15 cellular contexts compared by ENCODE assay signal in the genomic region with DNA sequence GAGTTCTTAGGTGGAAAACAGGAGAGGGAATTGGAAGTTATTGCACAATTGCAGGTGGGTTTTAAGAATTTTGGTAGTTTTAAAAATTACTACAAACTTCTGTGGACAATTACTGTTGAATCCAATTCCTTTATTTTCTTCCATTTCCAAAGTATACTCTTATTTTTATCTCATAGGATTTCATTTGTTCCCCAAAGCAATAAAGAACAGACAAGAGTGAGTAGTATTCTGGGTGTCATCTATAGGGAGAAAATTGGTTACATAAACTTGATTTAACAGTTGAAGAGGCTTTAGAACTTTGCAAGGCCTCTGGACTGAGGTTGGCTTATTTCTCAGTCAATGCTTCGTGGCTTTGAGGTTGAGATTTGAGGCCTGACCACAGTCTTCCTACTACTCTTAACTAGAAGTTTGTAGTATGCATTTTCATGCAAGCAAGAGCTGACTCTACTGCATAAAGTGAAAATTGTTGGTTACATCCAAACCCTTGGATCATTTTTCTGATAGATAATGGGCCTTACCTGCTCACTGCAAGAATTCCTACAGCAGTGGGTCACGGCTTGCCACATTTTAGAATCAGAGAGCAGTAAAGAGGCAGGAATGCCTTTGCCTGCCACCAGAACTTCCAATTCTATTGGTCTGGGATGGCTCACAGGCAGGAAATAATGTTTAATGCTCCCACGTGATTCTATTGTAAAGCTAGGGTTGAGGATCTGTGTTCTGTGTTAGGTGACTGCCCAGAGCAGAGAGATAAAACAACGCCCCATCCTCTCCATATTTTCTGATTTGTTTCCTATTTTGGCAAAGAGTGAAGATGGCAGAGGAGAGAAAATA.
DNase-seq lines count a peak whose midpoint lies in the region; ATAC-seq and TF ChIP-seq lines count a peak whose summit lies in the region.
"Had no signal": no experiment of that assay in that cellular context is flagged by ENCODE, and none has a peak within 500 bp of the region (broad histone marks: within the 10 kb centered on the region; RNA-seq: fewer than 3 reads in every experiment).

No MANE protein-coding gene starts in this region.

- intact Hi-C loops in PC-3 (cut with micrococcal nuclease): no loop called here
- intact Hi-C loops in left colon (cut with DNase I, micrococcal nuclease): no loop called here

- 57% methylated on average over 4 of the region's 4 CpGs for WGBS in smooth muscle cell (ENCODE audit: low lambda C conversion rate)

- H3K9me2 ChIP-seq in GM23338 (ENCODE audit: insufficient read depth) (no peaks in the 10 kb centered on the region; the same call in 1 of the 2 replicates), PC-3 (replicated peaks; ENCODE audit: low read length) (no peaks in the 10 kb centered on the region)

- TF ChIP-seq CTCF in GM23338 (conservative IDR thresholded peaks at IDR 0.05; ENCODE audit: low read depth in 2 of 2) (no peak), PC-3 (conservative IDR thresholded peaks at IDR 0.05; ENCODE audit: low read depth, low read length) (no peak), smooth muscle cell (IDR thresholded peaks at IDR 0.05; ENCODE audit: borderline replicate concordance, insufficient read depth, poor library complexity, severe bottlenecking) (no peak), WERI-Rb-1 (IDR thresholded peaks at IDR 0.05; ENCODE audit: low read depth, low read length) (no peak), BE2C (IDR thresholded peaks at IDR 0.05; ENCODE audit: low read depth, low read length) (no peak)

- H3F3A ChIP-seq in GM23338 (replicated peaks; ENCODE audit: low read depth) (no peaks in the 10 kb centered on the region), PC-3 (ENCODE audit: low read length, unreplicated experiment) (no peaks in the 10 kb centered on the region), smooth muscle cell (ENCODE audit: low read depth) (peaks cover 7% of the 10 kb centered on the region)

- H2AFZ ChIP-seq in GM23338: peak overlapping the region; percentile 19; the same call in 1 of the 2 replicates
- H2AFZ ChIP-seq in PC-3 (ENCODE audit: low read length): no peak overlapping the region
- no peak overlapping the region for H2AFZ ChIP-seq in smooth muscle cell (ENCODE audit: low read depth)

- H3K9me3 ChIP-seq in PC-3 (ENCODE audit: low read length) (no peaks in the 10 kb centered on the region), smooth muscle cell (replicated peaks; ENCODE audit: low read depth) (no peaks in the 10 kb centered on the region), WERI-Rb-1 (ENCODE audit: severe bottlenecking) (no peaks in the 10 kb centered on the region), BE2C (no peaks in the 10 kb centered on the region)

- no peak overlapping the region for H3K4me3 Mint-ChIP-seq in GM23338
- H3K4me3 Mint-ChIP-seq: CD8-positive, alpha-beta T cell had no signal

- ATAC-seq in GM23338: no peak
- no peak for ATAC-seq in PC-3
- ATAC-seq in left colon: peak; percentile 23
- ATAC-seq in GM18907 (IDR thresholded peaks at IDR 0.05; ENCODE audit: unreplicated experiment): no peak
- ATAC-seq: CD8-positive, alpha-beta T cell had no signal

- CTCF ChIA-PET in PC-3 (lab: Charles Lee): interaction anchor here (0.5 kb wide), 1 partner anchor 157 kb away, joined by 11 read pairs; no protein-coding TSS in a partner anchor

- POLR2A ChIA-PET in PC-3 (lab: Charles Lee; ENCODE audit: unreplicated experiment): interaction anchor here (0.6 kb wide), 1 partner anchor 20 kb away, joined by 3 read pairs; no protein-coding TSS in a partner anchor

- no TSS peak for BruUV-seq in PC-3 (replicated peaks; lab: Mats Ljungman, UMichigan)

- peaks cover 4% of the 10 kb centered on the region for H3K27me3 Mint-ChIP-seq in GM23338 (ENCODE audit: insufficient read depth, low read depth, poor library complexity)

- H3K79me2 ChIP-seq in GM23338 (replicated peaks; ENCODE audit: insufficient read depth) (no peaks in the 10 kb centered on the region), PC-3 (ENCODE audit: low read length) (no peaks in the 10 kb centered on the region), smooth muscle cell (ENCODE audit: low read depth) (no peaks in the 10 kb centered on the region)

- no peak overlapping the region for H3K4me3 ChIP-seq in GM23338
- H3K4me3 ChIP-seq in PC-3 (ENCODE audit: low read length): no peak overlapping the region
- no peak overlapping the region for H3K4me3 ChIP-seq in smooth muscle cell
- no peak overlapping the region for H3K4me3 ChIP-seq in WERI-Rb-1 (ENCODE audit: low read depth, low read length)
- no peak overlapping the region for H3K4me3 ChIP-seq in BE2C (ENCODE audit: low read depth, low read length)

- H3K36me3 ChIP-seq in GM23338 (ENCODE audit: insufficient read depth) (no peaks in the 10 kb centered on the region), PC-3 (ENCODE audit: low read depth, low read length) (no peaks in the 10 kb centered on the region), smooth muscle cell (ENCODE audit: low read depth) (no peaks in the 10 kb centered on the region), WERI-Rb-1 (no peaks in the 10 kb centered on the region), BE2C (no peaks in the 10 kb centered on the region)

- no peak overlapping the region for H3K27ac Mint-ChIP-seq in GM23338
- H3K27ac Mint-ChIP-seq: CD8-positive, alpha-beta T cell had no signal

- H3K4me2 ChIP-seq in GM23338 (no peak overlapping the region), PC-3 (ENCODE audit: low read length) (0 out of 2 replicates have a peak overlapping the region, but pooled peaks have one; percentile 11), smooth muscle cell (peak overlapping the region; percentile 59)

- H3K4me1 ChIP-seq in GM23338 (ENCODE audit: insufficient read depth): no peaks in the 10 kb centered on the region
- H3K4me1 ChIP-seq in PC-3 (ENCODE audit: insufficient read depth, low read length): peaks cover 22% of the 10 kb centered on the region; the same call in 1 of the 2 replicates
- peaks cover 4% of the 10 kb centered on the region for H3K4me1 ChIP-seq in smooth muscle cell (ENCODE audit: low read depth)
- H3K4me1 ChIP-seq in BE2C: no peaks in the 10 kb centered on the region

- DNase-seq in GM23338 (ENCODE audit: low spot score) (no peak), PC-3 (no peak), left colon (no peak), smooth muscle cell (lab: John Stamatoyannopoulos, UW; ENCODE audit: unreplicated experiment) (no peak), WERI-Rb-1 (no peak), BE2C (no peak)
- DNase-seq: CD8-positive, alpha-beta T cell; DND-41; Kasumi-1; NCI-H226; NCI-H524 treated with DMSO at 0.1 percent for 48 hours; OCI-M1; RPMI8226; SIG-M5 had no signal

- no peaks in the 10 kb centered on the region for H4K20me1 ChIP-seq in GM23338 (replicated peaks; ENCODE audit: insufficient read depth)
- H4K20me1 ChIP-seq in PC-3 (ENCODE audit: low read length): no peaks in the 10 kb centered on the region
- H4K20me1 ChIP-seq in smooth muscle cell (ENCODE audit: low read depth): no peaks in the 10 kb centered on the region

- no peak overlapping the region for H3K27ac ChIP-seq in GM23338 (ENCODE audit: low read depth)
- no peak overlapping the region for H3K27ac ChIP-seq in PC-3 (ENCODE audit: low read length)
- peak overlapping the region; percentile 21 for H3K27ac ChIP-seq in smooth muscle cell (ENCODE audit: low read depth)
- no peak overlapping the region for H3K27ac ChIP-seq in WERI-Rb-1

- H3K9me3 Mint-ChIP-seq in GM23338: no peaks in the 10 kb centered on the region
- H3K9me3 Mint-ChIP-seq: CD8-positive, alpha-beta T cell had no signal

- no peak overlapping the region for H3K9ac ChIP-seq in PC-3 (ENCODE audit: low read length)
- H3K9ac ChIP-seq in smooth muscle cell (ENCODE audit: low read depth): no peak overlapping the region

- H3K4me1 Mint-ChIP-seq in GM23338: peaks cover 18% of the 10 kb centered on the region

- H3K27me3 ChIP-seq in GM23338 (ENCODE audit: insufficient read depth) (no peaks in the 10 kb centered on the region), PC-3 (ENCODE audit: low read length) (no peaks in the 10 kb centered on the region), smooth muscle cell (ENCODE audit: low read depth) (peaks cover 13% of the 10 kb centered on the region), WERI-Rb-1 (ENCODE audit: insufficient read depth, low read depth, severe bottlenecking) (no peaks in the 10 kb centered on the region), BE2C (no peaks in the 10 kb centered on the region)

- no peaks in the 10 kb centered on the region for H3K36me3 Mint-ChIP-seq in GM23338 (ENCODE audit: low read depth)
- H3K36me3 Mint-ChIP-seq: CD8-positive, alpha-beta T cell had no signal

TF ChIP-seq in GM23338, 12 proteins besides CTCF, POLR2A, EP300 and RAD21 (continues in another document):
- no peak for TF ChIP-seq EZH2phosphoT487 (IDR thresholded peaks at IDR 0.05; ENCODE audit: unreplicated experiment)
- TF ChIP-seq JUNB (IDR thresholded peaks at IDR 0.05; ENCODE audit: unreplicated experiment): no peak
